24 cellular contexts compared by ENCODE assay signal in the genomic region with DNA sequence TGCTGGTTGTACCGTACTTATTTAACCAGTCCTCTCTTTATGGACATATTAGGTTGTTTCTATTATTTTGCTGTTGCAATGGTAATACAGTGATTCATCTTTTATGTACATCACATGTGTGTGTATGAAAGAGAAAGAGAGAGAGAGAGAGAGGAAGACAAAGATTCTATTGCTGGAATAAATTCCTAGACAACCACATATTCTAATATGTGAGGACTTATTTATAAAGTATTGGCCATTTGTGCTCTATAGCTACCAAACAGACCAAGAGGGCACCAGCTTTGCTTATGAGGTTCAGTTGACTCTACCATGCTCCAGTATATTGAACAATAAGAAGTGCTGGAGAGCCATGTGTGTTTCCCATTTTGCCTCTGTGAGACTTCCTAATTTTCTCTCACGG.
A peak's percentile ranks its signal among the peaks of the same experiment; 100 is the strongest.
DNase-seq lines count a peak whose midpoint lies in the region; ATAC-seq, FAIRE-seq and TF ChIP-seq lines count a peak whose summit lies in the region.
"Had no signal": no experiment of that assay in that cellular context is flagged by ENCODE, and none has a peak within 500 bp of the region (broad histone marks: within the 10 kb centered on the region; RNA-seq: fewer than 3 reads in every experiment).

No MANE protein-coding gene starts in this region.

- H3K14ac ChIP-seq in H1 (ENCODE audit: insufficient read length) = no peak overlapping the region

- no peak overlapping the region for H3K9ac ChIP-seq in H1 (replicated peaks in 1 of 4; ENCODE audit: extremely low read depth in 1 of 4, low read depth in 3 of 4, low read length in 3 of 4)
- H3K9ac ChIP-seq: BLaER1, GM23248 had no signal

- no peaks in the 10 kb centered on the region for H4K20me1 ChIP-seq in H1 (replicated peaks in 1 of 2; ENCODE audit: control insufficient read depth in 1 of 2, insufficient read depth in 2 of 2, low read length in 2 of 2)
- H4K20me1 ChIP-seq: BLaER1 had no signal

- H3K4me1 Mint-ChIP-seq in activated T-cell treated with anti-CD3 and anti-CD28 coated beads, Interleukin-2, amount 50 U/mL, for 4 hours (ENCODE audit: low read depth) = no peaks in the 10 kb centered on the region
- H3K4me1 Mint-ChIP-seq: CD4-positive, CD25-positive, alpha-beta regulatory T cell had no signal

- no peak overlapping the region for H3K56ac ChIP-seq in H1 (replicated peaks; ENCODE audit: insufficient read length, low read depth, low read length)

- no peak for FAIRE-seq in H1 (lab: Jason Lieb, UNC)
- FAIRE-seq: A204.1, D721Med, GM12878, GM19239 had no signal

- TF ChIP-seq RAD21 in H1 (IDR thresholded peaks at IDR 0.05 in 1 of 2, conservative IDR thresholded peaks at IDR 0.05 in 1 of 2; ENCODE audit: low read depth in 2 of 2, low read length in 2 of 2) = no peak

- H3K36me3 ChIP-seq in H1 (ENCODE audit: control insufficient read depth in 2 of 4, insufficient read depth in 4 of 4, low read length in 3 of 4) = no peaks in the 10 kb centered on the region
- H3K36me3 ChIP-seq in tibial nerve = no peaks in the 10 kb centered on the region
- H3K36me3 ChIP-seq: BLaER1 had no signal

- H3K36me3 Mint-ChIP-seq in activated T-cell treated with anti-CD3 and anti-CD28 coated beads, Interleukin-2, amount 50 U/mL, for 4 hours (ENCODE audit: insufficient read depth) = no peaks in the 10 kb centered on the region
- H3K36me3 Mint-ChIP-seq: CD4-positive, CD25-positive, alpha-beta regulatory T cell; CD8-positive, alpha-beta T cell had no signal

- no peak overlapping the region for H2BK12ac ChIP-seq in H1 (ENCODE audit: low read depth, low read length)

- H4K91ac ChIP-seq in H1 (replicated peaks; ENCODE audit: insufficient read length, low read length) = no peak overlapping the region

- H3K9me3 Mint-ChIP-seq in activated T-cell treated with anti-CD3 and anti-CD28 coated beads, Interleukin-2, amount 50 U/mL, for 4 hours = no peaks in the 10 kb centered on the region
- H3K9me3 Mint-ChIP-seq: CD8-positive, alpha-beta T cell had no signal

- CTCF ChIA-PET in H1 (lab: Charles Lee; ENCODE audit: partially characterized antibody) = interaction anchor here (1.1 kb wide), 1 partner anchor 13 kb away, joined by 3 read pairs; no protein-coding TSS in a partner anchor

- H3K27ac ChIP-seq in H1 (ENCODE audit: low read depth, low read length) = no peak overlapping the region
- H3K27ac ChIP-seq in tibial nerve = no peak overlapping the region
- H3K27ac ChIP-seq: 22Rv1, BLaER1, C4-2B, GM23248 had no signal

- DNase-seq in NCI-H748 (lab: John Stamatoyannopoulos, UW; ENCODE audit: unreplicated experiment) (peak; percentile 28), NCI-H748 treated with DMSO at 0.1 percent for 48 hours (lab: John Stamatoyannopoulos, UW) (no peak), NCI-H69 (lab: John Stamatoyannopoulos, UW) (peak; percentile 17), H1 (ENCODE audit: low read depth in 1 of 2, low spot score in 2 of 2) (no peak), tibial nerve (ENCODE audit: low spot score in 2 of 2) (no peak), Right ventricle myocardium inferior (ENCODE audit: missing footprints) (no peak)
- no peak for DNase-seq in activated T-cell treated with anti-CD3 and anti-CD28 coated beads, Interleukin-2, amount 50 U/mL, for 4 hours
- DNase-seq: CD4-positive, CD25-positive, alpha-beta regulatory T cell; CD8-positive, alpha-beta T cell; DMS 273 treated with DMSO at 0.1 percent for 48 hours; DMS79; EL; GDM1; GM23248; H9 had no signal

- TF ChIP-seq EP300 in H1 (IDR thresholded peaks at IDR 0.05; ENCODE audit: borderline replicate concordance in 1 of 2, low read depth in 2 of 2, low read length in 2 of 2) (no peak), tibial nerve (IDR thresholded peaks at IDR 0.05) (no peak)

- no peak overlapping the region for H2BK120ac ChIP-seq in H1 (replicated peaks; ENCODE audit: low read depth, low read length)

- peaks cover 0 to 2% of the 10 kb centered on the region in 2 experiments; a peak in 1 of 4 replicates for H3K9me3 ChIP-seq in H1 (ENCODE audit: insufficient read depth in 2 of 2, low read depth in 1 of 2, low read length in 1 of 2)
- no peaks in the 10 kb centered on the region for H3K9me3 ChIP-seq in tibial nerve
- H3K9me3 ChIP-seq: BLaER1 had no signal

- H3K4me1 ChIP-seq in H1 (replicated peaks in 1 of 4; ENCODE audit: control insufficient read depth in 3 of 4, insufficient read depth in 4 of 4, low read length in 3 of 4) (peaks cover 0 to 14% (median 3%) of the 10 kb centered on the region in 4 experiments; a peak in 1 of 7 replicates), tibial nerve (no peaks in the 10 kb centered on the region)
- H3K4me1 ChIP-seq: BLaER1 had no signal

- 0 out of 2 replicates have a peak overlapping the region, but pooled peaks have one; percentile 15 for H2BK20ac ChIP-seq in H1 (ENCODE audit: low read length)

- no peak overlapping the region for H2BK15ac ChIP-seq in H1 (ENCODE audit: low read length)

- H3K79me2 ChIP-seq in H1 (ENCODE audit: control insufficient read depth in 1 of 2, insufficient read depth in 2 of 2, low read length in 2 of 2) = no peaks in the 10 kb centered on the region

- H3K4me2 ChIP-seq in H1 (ENCODE audit: insufficient read depth in 1 of 2, low read depth in 2 of 2, low read length in 2 of 2) = no peak overlapping the region
- H3K4me2 ChIP-seq: BLaER1 had no signal

- POLR2A ChIA-PET in H1 (lab: Charles Lee; ENCODE audit: partially characterized antibody) = no interaction called here

- no peak overlapping the region for H3K23ac ChIP-seq in H1 (ENCODE audit: insufficient read length)

- H4K8ac ChIP-seq in H1 (ENCODE audit: extremely low read depth, insufficient read depth, low read length) = no peak overlapping the region

- H2AK5ac ChIP-seq in H1 (ENCODE audit: low read depth, low read length) = no peak overlapping the region

- H2BK5ac ChIP-seq in H1 (ENCODE audit: low read depth, low read length) = no peak overlapping the region

- no peak for TF ChIP-seq POLR2A in H1 (IDR thresholded peaks at IDR 0.05; ENCODE audit: control extremely low read depth in 1 of 2, low read depth in 2 of 2, low read length in 2 of 2)
- no peak for TF ChIP-seq POLR2A in tibial nerve (IDR thresholded peaks at IDR 0.05)

- no peak overlapping the region for H3K4ac ChIP-seq in H1 (replicated peaks; ENCODE audit: insufficient read length, low read depth, low read length)

- H3K23me2 ChIP-seq in H1 (ENCODE audit: low read depth, low read length) = no peaks in the 10 kb centered on the region

- no peak for ATAC-seq in activated T-cell treated with anti-CD3 and anti-CD28 coated beads, Interleukin-2, amount 50 U/mL, for 4 hours
- ATAC-seq in Right ventricle myocardium inferior = no peak
- ATAC-seq: CD8-positive, alpha-beta T cell; GM12878; HCT116 had no signal

- H3K18ac ChIP-seq in H1 (ENCODE audit: extremely low read depth, low read length) = no peak overlapping the region

- H3K27me3 ChIP-seq in H1 (replicated peaks in 1 of 4; ENCODE audit: control insufficient read depth in 3 of 4, extremely low read depth in 1 of 4, insufficient read depth in 3 of 4, low read length in 3 of 4) = no peaks in the 10 kb centered on the region
- no peaks in the 10 kb centered on the region for H3K27me3 ChIP-seq in tibial nerve
- H3K27me3 ChIP-seq: BLaER1 had no signal

- WGBS in H1 (ENCODE audit: extremely low coverage in 1 of 2, insufficient coverage in 1 of 2, insufficient read length in 1 of 2, insufficient replicate concordance in 2 of 2, low coverage in 1 of 2, low lambda C conversion rate in 2 of 2, missing lambda C conversion rate in 1 of 2), 2 experiments = 87% methylated on average over 2 of the region's 2 CpGs; no CpG with 5 or more reads in 1 of the 2 experiments
- 39 to 51% methylated on average over 2 of the region's 2 CpGs for WGBS in tibial nerve, 2 donors

- H4K5ac ChIP-seq in H1 (ENCODE audit: insufficient read length, low read depth, low read length) = no peak overlapping the region

- H2AFZ ChIP-seq in H1 (ENCODE audit: low read length) = no peak overlapping the region
- H2AFZ ChIP-seq: GM23248 had no signal

- TF ChIP-seq CTCF in H1 (IDR thresholded peaks at IDR 0.05; ENCODE audit: control extremely low read depth in 1 of 3, insufficient read depth in 1 of 3, low read depth in 1 of 3, low read length in 3 of 3) (no peak), tibial nerve (IDR thresholded peaks at IDR 0.05) (no peak)

- intact Hi-C loops in Right ventricle myocardium inferior (cut with DNase I) = no loop called here

- H3K4me3 Mint-ChIP-seq in activated T-cell treated with anti-CD3 and anti-CD28 coated beads, Interleukin-2, amount 50 U/mL, for 4 hours = no peak overlapping the region
- H3K4me3 Mint-ChIP-seq: B cell; CD4-positive, CD25-positive, alpha-beta regulatory T cell; CD8-positive, alpha-beta T cell; H9 had no signal

- H3K79me1 ChIP-seq in H1 (ENCODE audit: low read depth, low read length) = no peaks in the 10 kb centered on the region

- peaks cover 5% of the 10 kb centered on the region for H3K27me3 Mint-ChIP-seq in activated T-cell treated with anti-CD3 and anti-CD28 coated beads, Interleukin-2, amount 50 U/mL, for 4 hours (ENCODE audit: low read depth)

- no peak overlapping the region for H3K4me3 ChIP-seq in H1 (ENCODE audit: extremely low read depth in 1 of 4, insufficient read depth in 2 of 4, low read depth in 3 of 4, low read length in 4 of 4)
- H3K4me3 ChIP-seq in tibial nerve = no peak overlapping the region
- H3K4me3 ChIP-seq: BLaER1, GM12878, GM23248 had no signal

TF ChIP-seq in H1, 55 proteins besides CTCF, POLR2A, EP300 and RAD21:
- no peak for TF ChIP-seq FOSL1 (IDR thresholded peaks at IDR 0.05; ENCODE audit: insufficient read depth, low read depth, low read length)
- TF ChIP-seq TAF7 (optimal IDR thresholded peaks at IDR 0.05; ENCODE audit: borderline replicate concordance, low read depth, low read length) = no peak
- no peak for TF ChIP-seq TAF1 (IDR thresholded peaks at IDR 0.05; ENCODE audit: low read depth, low read length)
- no peak for TF ChIP-seq TEAD4 (IDR thresholded peaks at IDR 0.05; ENCODE audit: low read depth, low read length)
- no peak for TF ChIP-seq HDAC6 (IDR thresholded peaks at IDR 0.05; ENCODE audit: low read depth, low read length)
- TF ChIP-seq POLR2AphosphoS5 (IDR thresholded peaks at IDR 0.05; ENCODE audit: low read depth, low read length) = no peak

Comparison
In these comparisons a context has a peak if more than half of its experiments do, and no peak if none do; other contexts are left out.
1. DNase-seq: peak in NCI-H748 (single experiment) and NCI-H69 (single experiment); none in NCI-H748 treated with DMSO at 0.1 percent for 48 hours (single experiment), H1 (0 of 2), tibial nerve (0 of 2), activated T-cell treated with anti-CD3 and anti-CD28 coated beads, Interleukin-2, amount 50 U/mL, for 4 hours (single experiment) and Right ventricle myocardium inferior (single experiment).